11 cellular contexts compared by ENCODE assay signal in the genomic region with DNA sequence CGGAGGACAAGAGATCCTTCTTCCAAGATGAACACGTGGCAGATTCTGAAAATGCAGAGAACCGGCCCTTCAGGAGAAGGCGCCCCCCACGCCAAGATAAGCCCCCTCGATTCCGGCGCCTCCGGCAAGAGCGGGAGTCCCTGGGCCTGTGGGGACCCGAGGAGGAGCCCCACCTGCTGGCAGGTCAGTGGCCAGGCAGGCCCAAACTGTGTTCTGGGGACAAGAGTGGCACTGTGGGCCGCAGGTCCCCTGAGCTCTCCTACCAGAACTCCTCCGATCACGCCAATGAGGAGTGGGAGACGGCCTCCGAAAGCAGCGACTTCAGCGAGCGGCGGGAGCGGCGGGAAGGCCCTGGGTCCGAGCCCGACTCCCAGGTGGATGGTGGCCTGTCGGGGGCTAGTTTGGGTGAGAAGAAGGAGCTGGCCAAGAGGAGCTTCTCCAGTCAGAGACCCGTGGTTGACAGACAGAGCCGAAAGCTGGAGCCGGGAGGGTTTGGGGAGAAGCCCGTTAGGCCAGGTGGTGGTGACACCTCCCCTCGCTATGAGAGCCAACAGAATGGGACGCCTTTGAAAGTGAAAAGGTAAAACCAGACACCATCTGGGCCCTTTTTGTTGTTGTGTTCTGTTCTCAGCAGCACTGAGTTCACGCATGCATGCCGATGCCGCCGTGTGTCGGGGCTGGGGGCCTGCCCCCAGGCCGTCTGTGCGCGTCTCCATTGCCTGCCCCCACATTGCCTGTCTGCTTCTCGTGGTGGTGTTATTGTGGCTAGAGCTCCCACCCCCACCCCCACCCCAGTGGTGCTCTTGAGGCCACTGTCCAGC. TPM values are rescaled to one million over a fixed set of nuclear protein-coding genes. Genes with fewer than 3 reads are reported as not detected.
A peak's percentile ranks its signal among the peaks of the same experiment; 100 is the strongest.
DNase-seq lines count a peak whose midpoint lies in the region; ATAC-seq, FAIRE-seq and TF ChIP-seq lines count a peak whose summit lies in the region.
"Had no signal": no experiment of that assay in that cellular context is flagged by ENCODE, and none has a peak within 500 bp of the region (broad histone marks: within the 10 kb centered on the region; RNA-seq: fewer than 3 reads in every experiment).

No MANE protein-coding gene starts in this region.

- peak; percentile 27; the same call in 1 of the 2 replicates for TF ChIP-seq RAD21 in SK-N-SH (IDR thresholded peaks at IDR 0.05; ENCODE audit: low read length)

- H3K36me3 ChIP-seq in SK-N-SH (replicated peaks in 1 of 2; ENCODE audit: control insufficient read depth in 1 of 2, insufficient read depth in 2 of 2, low read length in 1 of 2): peaks cover 63 to 88% of the 10 kb centered on the region in 2 experiments
- H3K36me3 ChIP-seq in psoas muscle (ENCODE audit: insufficient read depth in 1 of 2, low read depth in 1 of 2): peaks cover 6 to 100% of the 10 kb centered on the region in 2 donors

- H3K4me3 ChIP-seq in SK-N-SH (ENCODE audit: low read depth in 2 of 2, low read length in 1 of 2): no peak overlapping the region
- no peak overlapping the region for H3K4me3 ChIP-seq in psoas muscle
- H3K4me3 ChIP-seq: MG63 had no signal

- H3K79me2 ChIP-seq in SK-N-SH (ENCODE audit: insufficient read depth): peaks cover 55% of the 10 kb centered on the region

- H3K4me1 ChIP-seq in SK-N-SH (ENCODE audit: control insufficient read depth in 1 of 2, insufficient read depth in 2 of 2, low read depth in 1 of 2, low read length in 1 of 2) (no peaks in the 10 kb centered on the region; a peak in 1 of 4 replicates), foreskin keratinocyte (no peaks in the 10 kb centered on the region), psoas muscle (peaks cover 15% of the 10 kb centered on the region)

- H3F3A ChIP-seq in SK-N-SH (replicated peaks; ENCODE audit: insufficient read depth): peaks cover 6% of the 10 kb centered on the region

- no peak overlapping the region for H3K9ac ChIP-seq in SK-N-SH

- H3K4me2 ChIP-seq in SK-N-SH: no peak overlapping the region

- CTCF ChIA-PET in SK-N-SH (lab: Yijun Ruan, JAX): interaction anchor here (0.7 to 2.1 kb wide), 9 partner anchors 9 to 109 kb away, joined by 3 to 8 read pairs (median 4); no protein-coding TSS in a partner anchor

- POLR2A ChIA-PET in SK-N-SH (lab: Yijun Ruan, JAX): no interaction called here

- H4K20me1 ChIP-seq in SK-N-SH (ENCODE audit: insufficient read depth): peaks cover 59% of the 10 kb centered on the region

- H3K27ac ChIP-seq in SK-N-SH (ENCODE audit: low read depth in 2 of 2, low read length in 1 of 2) (no peak overlapping the region), foreskin keratinocyte (no peak overlapping the region), psoas muscle (peak overlapping the region; percentile 77)

- H3K9me3 ChIP-seq in SK-N-SH (no peaks in the 10 kb centered on the region), psoas muscle (no peaks in the 10 kb centered on the region)
- H3K9me3 ChIP-seq: MG63 had no signal

- no peak overlapping the region for H2AFZ ChIP-seq in SK-N-SH (ENCODE audit: low read depth)

- DNase-seq in SK-N-SH (peak; percentile 57), foreskin keratinocyte (no peak), psoas muscle (peak in 1 of 2 donors; percentile 69), GM19239 (ENCODE audit: insufficient read length, low spot score) (no peak), CD1c-positive myeloid dendritic cell (ENCODE audit: extremely low spot score) (no peak)
- no peak for DNase-seq in effector CD8-positive, alpha-beta T cell (lab: John Stamatoyannopoulos, UW)
- DNase-seq: activated CD8-positive, alpha-beta memory T cell treated with anti-CD3 and anti-CD28 coated beads, Interleukin-2, amount 50 U/mL, for 48 hours; MG63 had no signal

- 90% methylated on average over 30 of the region's 40 CpGs for WGBS in SK-N-SH (ENCODE audit: low lambda C conversion rate)
- 72 to 83% (median 81%) methylated on average over 36 to 40 of the region's 40 CpGs for WGBS in psoas muscle, 3 donors

- TF ChIP-seq CTCF in GM12873 (IDR thresholded peaks at IDR 0.05; ENCODE audit: insufficient read depth, low read depth, low read length, missing control alignments) (peak; percentile 45), SK-N-SH (IDR thresholded peaks at IDR 0.05) (peak; percentile 47), foreskin keratinocyte (conservative IDR thresholded peaks at IDR 0.05) (peak; percentile 42), psoas muscle (IDR thresholded peaks at IDR 0.05) (peak; percentile 40)

- intact Hi-C loops in psoas muscle (cut with DNase I): loop anchor here (5.0 kb wide), 3 partner anchors 84 to 124 kb away; partner anchors contain the start of gene PRRC2B (in 1 of the 2)

- TF ChIP-seq EP300 in SK-N-SH (IDR thresholded peaks at IDR 0.05; ENCODE audit: borderline replicate concordance in 1 of 2, low read depth in 1 of 2, low read length in 1 of 2): no peak

- no peaks in the 10 kb centered on the region for H3K9me2 ChIP-seq in SK-N-SH

- no peak for ATAC-seq in foreskin keratinocyte
- peak; percentile 36 to 68 (median 56) for ATAC-seq in psoas muscle
- no peak for ATAC-seq in GM18511 (IDR thresholded peaks at IDR 0.05; ENCODE audit: unreplicated experiment)

- FAIRE-seq in GM19239 (lab: Jason Lieb, UNC): no peak
- FAIRE-seq: urothelium cell line had no signal

- H3K27me3 ChIP-seq in SK-N-SH (ENCODE audit: insufficient read depth): no peaks in the 10 kb centered on the region
- H3K27me3 ChIP-seq in foreskin keratinocyte: no peaks in the 10 kb centered on the region
- no peaks in the 10 kb centered on the region for H3K27me3 ChIP-seq in psoas muscle (ENCODE audit: insufficient read depth in 3 of 3, low read length in 2 of 3)
- H3K27me3 ChIP-seq: MG63 had no signal

TF ChIP-seq in SK-N-SH, 30 proteins besides CTCF, POLR2A, EP300 and RAD21:
- no peak for TF ChIP-seq FOSL2 (IDR thresholded peaks at IDR 0.05; ENCODE audit: borderline replicate concordance, low read depth)
- TF ChIP-seq SMC3 (IDR thresholded peaks at IDR 0.05; ENCODE audit: low read depth, low read length): peak; percentile 11; the same call in 1 of the 2 replicates
- no peak for TF ChIP-seq SIN3A (IDR thresholded peaks at IDR 0.05; ENCODE audit: borderline replicate concordance, low read depth, low read length)

RNA-seq across cellular contexts. Expression of gene POMT1, which starts 26.6 kb away (rescaled TPM):
- polyA plus RNA-seq in SK-N-SH (2012; rRNA removed) (34.8 and 44.5 TPM in 2 replicates), foreskin keratinocyte (10.5 and 12.5 TPM in 2 replicates), psoas muscle (10 to 100 TPM; 11.2 to 23.0 (median 20.8) TPM)
- polyA plus RNA-seq in SK-N-SH (2012; cell fraction: cytosol; rRNA removed): 13.7 and 17.6 TPM in 2 replicates
- polyA plus RNA-seq in SK-N-SH (2012; cell fraction: nucleus; rRNA removed): 224 and 238 TPM in 2 replicates
- total RNA-seq in foreskin keratinocyte (13.5 and 15.9 TPM in 2 replicates), psoas muscle (10 to 100 TPM; 10.9 to 30.8 (median 14.2) TPM)

RNA-seq across cellular contexts. Expression of gene UCK1, which starts 54.9 kb away (rescaled TPM):
- polyA plus RNA-seq in SK-N-SH (2012; rRNA removed): 30.9 and 32.9 TPM in 2 replicates
- polyA plus RNA-seq in SK-N-SH (2012; cell fraction: cytosol; rRNA removed): 22.3 and 28.0 TPM in 2 replicates
- 52.0 TPM in 2 replicates for polyA plus RNA-seq in SK-N-SH (2012; cell fraction: nucleus; rRNA removed)
- total RNA-seq in foreskin keratinocyte: 19.7 and 23.4 TPM in 2 replicates
- 25.0 and 26.8 TPM in 2 replicates for polyA plus RNA-seq in foreskin keratinocyte
- 10 to 100 TPM; 16.8 to 40.0 (median 21.8) TPM for total RNA-seq in psoas muscle
- 10 to 100 TPM; 37.8 to 75.6 (median 47.4) TPM for polyA plus RNA-seq in psoas muscle

Comparison
In these comparisons a context has a peak if more than half of its experiments do, and no peak if none do; other contexts are left out.
1. ATAC-seq: peak in psoas muscle (4 of 4); none in foreskin keratinocyte (single experiment) and GM18511 (single experiment).
2. Peak in every context shown above with its lines, with median percentiles within 50 percentile points of each other: CTCF ChIP-seq.